ENCODE assay signal across 1 cellular context in genomic region chr7:103074519-103075336, GRCh38.
TF ChIP-seq lines count a peak whose summit lies in the region.

Gene ARMC10 (plus strand): TSS chr7:103075140. CDS start chr7:103075273, 133 bp downstream.
Gene FBXL13 (minus strand): TSS chr7:103074796.

TF ChIP-seq in HEK293, 187 proteins besides CTCF, POLR2A, EP300 and RAD21 (continued from another document and continues in another):
- TF ChIP-seq ZNF518A (tag by site-specific recombination; conservative IDR thresholded peaks at IDR 0.05; ENCODE audit: low read depth) (no peak), ZNF580 (tag by site-specific recombination; IDR thresholded peaks at IDR 0.05) (no peak), SCRT2 (tag by site-specific recombination; IDR thresholded peaks at IDR 0.05) (peak; percentile 78), ZNF48 (tag by site-specific recombination; IDR thresholded peaks at IDR 0.05) (no peak), ZNF544 (tag by site-specific recombination; IDR thresholded peaks at IDR 0.05) (no peak), ZNF707 (tag by site-specific recombination; IDR thresholded peaks at IDR 0.05) (no peak), KLF7 (tag by site-specific recombination; IDR thresholded peaks at IDR 0.05; ENCODE audit: borderline replicate concordance) (no peak), YY1 (tag by site-specific recombination; IDR thresholded peaks at IDR 0.05) (peak; percentile 62), ZNF830 (tag by site-specific recombination; IDR thresholded peaks at IDR 0.05; ENCODE audit: low read depth) (no peak), ZNF639 (tag by site-specific recombination; IDR thresholded peaks at IDR 0.05) (no peak), ZNF785 (tag by site-specific recombination; IDR thresholded peaks at IDR 0.05) (0 out of 2 replicates have a peak, but pooled peaks have one; percentile 65), WT1 (tag by site-specific recombination; IDR thresholded peaks at IDR 0.05) (no peak), ZFP37 (tag by site-specific recombination; IDR thresholded peaks at IDR 0.05) (no peak), ZNF2 (tag by site-specific recombination; IDR thresholded peaks at IDR 0.05) (peak; percentile 72; the same call in 1 of the 2 replicates), BCL6B (tag by site-specific recombination; IDR thresholded peaks at IDR 0.05) (no peak), EGR2 (tag by site-specific recombination; IDR thresholded peaks at IDR 0.05; ENCODE audit: low read depth) (no peak), ZBTB11 (tag by site-specific recombination; conservative IDR thresholded peaks at IDR 0.05; ENCODE audit: low read depth) (peak; percentile 71; the same call in 1 of the 2 replicates), ZNF391 (tag by site-specific recombination; IDR thresholded peaks at IDR 0.05; ENCODE audit: borderline replicate concordance, low read depth) (0 out of 2 replicates have a peak, but pooled peaks have one; percentile 29), GLIS2 (tag by site-specific recombination; IDR thresholded peaks at IDR 0.05) (no peak; the same call in 1 of the 2 replicates), REPIN1 (tag by site-specific recombination; IDR thresholded peaks at IDR 0.05; ENCODE audit: low read depth) (no peak), ZNF202 (tag by site-specific recombination; IDR thresholded peaks at IDR 0.05; ENCODE audit: borderline replicate concordance) (no peak), ELK4 (IDR thresholded peaks at IDR 0.05; ENCODE audit: borderline replicate concordance, low read depth, low read length) (no peak; the same call in 1 of the 2 replicates), PBX3 (CRISPR knock-in tag; IDR thresholded peaks at IDR 0.05) (no peak; the same call in 1 of the 2 replicates), BCL11B (tag by site-specific recombination; IDR thresholded peaks at IDR 0.05; ENCODE audit: low read depth) (no peak), ZNF248 (tag by site-specific recombination; IDR thresholded peaks at IDR 0.05) (no peak), OVOL3 (tag by site-specific recombination; IDR thresholded peaks at IDR 0.05) (no peak), ZNF843 (tag by site-specific recombination; IDR thresholded peaks at IDR 0.05) (no peak), ZNF239 (tag by site-specific recombination; IDR thresholded peaks at IDR 0.05) (no peak), ZBTB21 (tag by site-specific recombination; IDR thresholded peaks at IDR 0.05) (no peak), ZNF585B (tag by site-specific recombination; IDR thresholded peaks at IDR 0.05) (no peak), ZNF76 (tag by site-specific recombination; IDR thresholded peaks at IDR 0.05; ENCODE audit: borderline replicate concordance, low read depth) (no peak), ZNF114 (tag by site-specific recombination; IDR thresholded peaks at IDR 0.05) (no peak), HOXD13 (CRISPR knock-in tag; IDR thresholded peaks at IDR 0.05; ENCODE audit: borderline replicate concordance) (no peak), TRIM28 (IDR thresholded peaks at IDR 0.05; ENCODE audit: borderline replicate concordance, low read length) (no peak; the same call in 1 of the 2 replicates), ZNF837 (tag by site-specific recombination; IDR thresholded peaks at IDR 0.05) (no peak), ZNF629 (tag by site-specific recombination; IDR thresholded peaks at IDR 0.05) (0 out of 2 replicates have a peak, but pooled peaks have one; percentile 40), ZNF184 (tag by site-specific recombination; IDR thresholded peaks at IDR 0.05) (peak; percentile 20; the same call in 1 of the 2 replicates), AEBP2 (tag by site-specific recombination; IDR thresholded peaks at IDR 0.05; ENCODE audit: borderline replicate concordance) (no peak), ZNF623 (tag by site-specific recombination; IDR thresholded peaks at IDR 0.05) (no peak), HOXC10 (CRISPR knock-in tag; IDR thresholded peaks at IDR 0.05) (no peak), TSHZ1 (tag by site-specific recombination; IDR thresholded peaks at IDR 0.05; ENCODE audit: borderline replicate concordance) (no peak), ZNF175 (tag by site-specific recombination; IDR thresholded peaks at IDR 0.05) (no peak)
